21 cellular contexts compared by ENCODE assay signal in the genomic region with DNA sequence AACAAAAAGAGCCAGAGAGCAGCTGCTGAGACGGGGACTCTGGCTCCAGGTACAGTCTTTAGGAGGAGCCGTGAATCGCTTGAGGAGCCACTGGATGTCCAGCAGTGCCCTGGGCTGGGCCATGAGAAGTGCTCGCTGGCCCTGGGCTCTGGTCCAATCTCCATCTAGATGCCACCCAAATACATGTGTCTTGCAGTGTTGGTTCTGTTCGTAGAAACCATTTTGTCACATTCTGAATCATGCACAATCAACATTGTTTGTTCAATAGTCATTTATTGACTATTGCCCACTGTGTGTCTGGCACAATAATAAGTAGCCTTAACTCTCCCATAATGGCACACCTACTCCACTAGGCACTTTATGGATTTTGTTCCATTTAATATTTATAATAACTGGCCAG. TPM values are rescaled to one million over a fixed set of nuclear protein-coding genes. Genes with fewer than 3 reads are reported as not detected.
DNase-seq lines count a peak whose midpoint lies in the region; ATAC-seq, FAIRE-seq and TF ChIP-seq lines count a peak whose summit lies in the region.
"Had no signal": no experiment of that assay in that cellular context is flagged by ENCODE, and none has a peak within 500 bp of the region (broad histone marks: within the 10 kb centered on the region; RNA-seq: fewer than 3 reads in every experiment).

No MANE protein-coding gene starts in this region.

- H3K4me1 Mint-ChIP-seq in T-helper 2 cell treated with Interferon-gamma antibody and Interleukin-4, amounts not matched to agents 5 μg/mL and 100 μg/mL, for 36 hours (ENCODE audit: low read depth), result peaks cover 25% of the 10 kb centered on the region
- peaks cover 10 to 29% (median 16%) of the 10 kb centered on the region in 7 donors for H3K4me1 Mint-ChIP-seq in naive thymus-derived CD4-positive, alpha-beta T cell

- H3K27me3 Mint-ChIP-seq in T-helper 2 cell treated with Interferon-gamma antibody and Interleukin-4, amounts not matched to agents 5 μg/mL and 100 μg/mL, for 36 hours (ENCODE audit: low read depth), result no peaks in the 10 kb centered on the region
- no peaks in the 10 kb centered on the region for H3K27me3 Mint-ChIP-seq in naive thymus-derived CD4-positive, alpha-beta T cell
- H3K27me3 Mint-ChIP-seq: CD4-positive, alpha-beta T cell had no signal

- TF ChIP-seq CTCF in PC-3 (conservative IDR thresholded peaks at IDR 0.05; ENCODE audit: low read depth, low read length) (no peak), D721Med (IDR thresholded peaks at IDR 0.05; ENCODE audit: insufficient read depth, missing control alignments) (no peak)

- no peaks in the 10 kb centered on the region for H3K27me3 ChIP-seq in PC-3 (ENCODE audit: low read length)
- no peaks in the 10 kb centered on the region for H3K27me3 ChIP-seq in naive thymus-derived CD4-positive, alpha-beta T cell (ENCODE audit: control insufficient read depth in 2 of 2, insufficient read depth in 2 of 2, low read length in 2 of 2)
- H3K27me3 ChIP-seq: BE2C had no signal

- no peak for FAIRE-seq in D721Med (lab: Jason Lieb, UNC)
- FAIRE-seq: G401.6, RCC 7860 had no signal

- H3K9me3 ChIP-seq in PC-3 (ENCODE audit: low read length), result no peaks in the 10 kb centered on the region
- H3K9me3 ChIP-seq in naive thymus-derived CD4-positive, alpha-beta T cell (ENCODE audit: control insufficient read depth in 2 of 3, low read length in 3 of 3), result no peaks in the 10 kb centered on the region
- H3K9me3 ChIP-seq: BE2C had no signal

- no peaks in the 10 kb centered on the region for H3K9me2 ChIP-seq in PC-3 (replicated peaks; ENCODE audit: low read length)

- ATAC-seq in PC-3 (peak; percentile 34), left lobe of liver (peak; percentile 54), HG02798 (IDR thresholded peaks at IDR 0.05; ENCODE audit: poor library complexity, unreplicated experiment) (no peak)
- no peak for ATAC-seq in naive thymus-derived CD4-positive, alpha-beta T cell
- ATAC-seq: GM23338 had no signal

- CTCF ChIA-PET in PC-3 (lab: Charles Lee), result no interaction called here
- CTCF ChIA-PET in naive thymus-derived CD4-positive, alpha-beta T cell (lab: Charles Lee), result no interaction called here

- H3K9ac ChIP-seq in PC-3 (ENCODE audit: low read length), result no peak overlapping the region

- no peaks in the 10 kb centered on the region for H4K20me1 ChIP-seq in PC-3 (ENCODE audit: low read length)

- H3K36me3 Mint-ChIP-seq in T-helper 2 cell treated with Interferon-gamma antibody and Interleukin-4, amounts not matched to agents 5 μg/mL and 100 μg/mL, for 36 hours (ENCODE audit: low read depth), result peaks cover 47% of the 10 kb centered on the region
- H3K36me3 Mint-ChIP-seq in naive thymus-derived CD4-positive, alpha-beta T cell, result peaks cover 10 to 45% (median 24%) of the 10 kb centered on the region in 5 donors

- intact Hi-C loops in PC-3 (cut with micrococcal nuclease), result no loop called here
- intact Hi-C loops in naive thymus-derived CD4-positive, alpha-beta T cell (cut with micrococcal nuclease), result loop anchor here in 1 of 2 donors (2.0 kb wide), 1 partner anchor 25 kb away; no protein-coding TSS in a partner anchor

- H3K4me1 ChIP-seq in PC-3 (ENCODE audit: insufficient read depth, low read length), result peaks cover 5% of the 10 kb centered on the region; the same call in 1 of the 2 replicates
- H3K4me1 ChIP-seq in naive thymus-derived CD4-positive, alpha-beta T cell (ENCODE audit: control insufficient read depth in 2 of 2, insufficient read depth in 2 of 2, low read length in 2 of 2), result peaks cover 10 to 11% of the 10 kb centered on the region in 2 donors
- H3K4me1 ChIP-seq: BE2C had no signal

- peak overlapping the region; percentile 49 for H3K27ac Mint-ChIP-seq in T-helper 2 cell treated with Interferon-gamma antibody and Interleukin-4, amounts not matched to agents 5 μg/mL and 100 μg/mL, for 36 hours
- H3K27ac Mint-ChIP-seq in naive thymus-derived CD4-positive, alpha-beta T cell, result peak overlapping the region in 1 of 9 donors; percentile 55
- H3K27ac Mint-ChIP-seq: CD4-positive, alpha-beta T cell; GM23338 had no signal

- H3F3A ChIP-seq in PC-3 (ENCODE audit: low read length, unreplicated experiment), result no peaks in the 10 kb centered on the region

- H2AFZ ChIP-seq in PC-3 (ENCODE audit: low read length), result no peak overlapping the region
- H2AFZ ChIP-seq: GM23338 had no signal

- H3K4me3 Mint-ChIP-seq in T-helper 2 cell treated with Interferon-gamma antibody and Interleukin-4, amounts not matched to agents 5 μg/mL and 100 μg/mL, for 36 hours, result no peak overlapping the region
- H3K4me3 Mint-ChIP-seq in naive thymus-derived CD4-positive, alpha-beta T cell, result no peak overlapping the region
- H3K4me3 Mint-ChIP-seq: CD4-positive, alpha-beta T cell; GM23338 had no signal

- no peaks in the 10 kb centered on the region for H3K9me3 Mint-ChIP-seq in T-helper 2 cell treated with Interferon-gamma antibody and Interleukin-4, amounts not matched to agents 5 μg/mL and 100 μg/mL, for 36 hours
- peaks cover 0 to 1% (median 0%) of the 10 kb centered on the region in 11 donors for H3K9me3 Mint-ChIP-seq in naive thymus-derived CD4-positive, alpha-beta T cell
- H3K9me3 Mint-ChIP-seq: CD4-positive, alpha-beta T cell; GM23338 had no signal

- no peak overlapping the region for H3K27ac ChIP-seq in PC-3 (ENCODE audit: low read length)
- H3K27ac ChIP-seq in substantia nigra (ENCODE audit: low read depth, low read length, poor library complexity, severe bottlenecking), result peak overlapping the region; percentile 17
- no peak overlapping the region for H3K27ac ChIP-seq in naive thymus-derived CD4-positive, alpha-beta T cell (ENCODE audit: low read depth, low read length)

- no peak overlapping the region for H3K4me2 ChIP-seq in PC-3 (ENCODE audit: low read length)
- H3K4me2 ChIP-seq: GM23338 had no signal

- peaks cover 10% of the 10 kb centered on the region; the same call in 1 of the 2 replicates for H3K36me3 ChIP-seq in PC-3 (ENCODE audit: low read depth, low read length)
- H3K36me3 ChIP-seq in naive thymus-derived CD4-positive, alpha-beta T cell (ENCODE audit: control insufficient read depth in 2 of 3, insufficient read depth in 3 of 3, low read length in 3 of 3), result peaks cover 0 to 33% (median 0%) of the 10 kb centered on the region in 3 experiments
- H3K36me3 ChIP-seq: BE2C had no signal

- no TSS peak for BruUV-seq in PC-3 (replicated peaks; lab: Mats Ljungman, UMichigan)

- H3K79me2 ChIP-seq in PC-3 (ENCODE audit: low read length), result no peaks in the 10 kb centered on the region

- DNase-seq in T-helper 2 cell treated with Interferon-gamma antibody and Interleukin-4, amounts not matched to agents 5 μg/mL and 100 μg/mL, for 36 hours (ENCODE audit: low spot score), result no peak
- DNase-seq in T-helper 2 cell (no peak), PC-3 (peak; percentile 47), left lobe of liver (ENCODE audit: low spot score) (no peak), substantia nigra (lab: John Stamatoyannopoulos, UW) (no peak), D721Med (ENCODE audit: insufficient read length, low spot score) (no peak)
- DNase-seq in naive thymus-derived CD4-positive, alpha-beta T cell, result no peak
- DNase-seq: 8988T; BE2C; CD4-positive, alpha-beta T cell; DMS79 treated with DMSO at 0.1 percent for 48 hours; KG1; NCI-H1048; NCI-H1436 treated with DMSO at 0.1 percent for 48 hours; NCI-H2029 treated with DMSO at 0.1 percent for 48 hours; NCI-H82; SHP77 had no signal

- POLR2A ChIA-PET in PC-3 (lab: Charles Lee; ENCODE audit: unreplicated experiment), result interaction anchor here (0.8 kb wide), 1 partner anchor 20 kb away, joined by 9 read pairs; no protein-coding TSS in a partner anchor
- POLR2A ChIA-PET in naive thymus-derived CD4-positive, alpha-beta T cell (lab: Charles Lee), result no interaction called here

- H3K4me3 ChIP-seq in PC-3 (ENCODE audit: low read length), result no peak overlapping the region
- no peak overlapping the region for H3K4me3 ChIP-seq in naive thymus-derived CD4-positive, alpha-beta T cell (ENCODE audit: low read length)
- H3K4me3 ChIP-seq: GM23338 had no signal

RNA-seq across cellular contexts. Expression of gene TYMS, which starts 26.1 kb away (rescaled TPM):
- 63.2 and 69.7 TPM in 2 replicates for total RNA-seq in PC-3 (2014; rRNA removed)
- total RNA-seq in left lobe of liver, result 1.7 TPM
- 100 to 1,000 TPM in 1 of 5 experiments, 1 to 10 TPM in 1, under 1 TPM in 1, not detected in 2; 0.85 to 241 (median 2.0) TPM for total RNA-seq in naive thymus-derived CD4-positive, alpha-beta T cell
- polyA plus RNA-seq in naive thymus-derived CD4-positive, alpha-beta T cell, result not detected

RNA-seq across cellular contexts. Expression of gene ENOSF1, which starts 28.9 kb away (rescaled TPM):
- total RNA-seq in PC-3 (2014; rRNA removed) (44.2 and 61.0 TPM in 2 replicates), left lobe of liver (77.4 TPM)
- total RNA-seq in naive thymus-derived CD4-positive, alpha-beta T cell, result 100 to 1,000 TPM in 2 of 5 experiments, 10 to 100 TPM in 3; 80.1 to 137 (median 90.0) TPM
- 10 to 100 TPM; 12.2 to 16.5 TPM for polyA plus RNA-seq in naive thymus-derived CD4-positive, alpha-beta T cell

Comparison
In these comparisons a context has a peak if more than half of its experiments do, and no peak if none do; other contexts are left out.
1. ATAC-seq: peak in PC-3 (single experiment) and left lobe of liver (single experiment); none in naive thymus-derived CD4-positive, alpha-beta T cell (single experiment) and HG02798 (single experiment).